In genomic region chr20:25470045-25470444, GRCh38 we compare ENCODE assay signal across 1 cellular context.
TF ChIP-seq lines count a peak whose summit lies in the region.

No MANE protein-coding gene starts in this region.

TF ChIP-seq in K562, 482 proteins besides CTCF, POLR2A, EP300 and RAD21 (continued from another document):
- TF ChIP-seq DEAF1 (CRISPR knock-in tag; IDR thresholded peaks at IDR 0.05) = peak; percentile 35; the same call in 1 of the 2 replicates
- no peak for TF ChIP-seq STAT6 (CRISPR knock-in tag; IDR thresholded peaks at IDR 0.05)
- TF ChIP-seq ZKSCAN3 (CRISPR knock-in tag; IDR thresholded peaks at IDR 0.05) = no peak
- 0 out of 2 replicates have a peak, but pooled peaks have one; percentile 18 for TF ChIP-seq MYC (IDR thresholded peaks at IDR 0.05; ENCODE audit: low read depth, low read length)
- TF ChIP-seq MYC (CRISPR knock-in tag; IDR thresholded peaks at IDR 0.05; ENCODE audit: borderline replicate concordance, low read depth) = no peak
- no peak for TF ChIP-seq ZNF76 (CRISPR knock-in tag; IDR thresholded peaks at IDR 0.05; ENCODE audit: borderline replicate concordance)
- TF ChIP-seq ZNF785 (CRISPR knock-in tag; IDR thresholded peaks at IDR 0.05) = no peak
- TF ChIP-seq SRSF7 (optimal IDR thresholded peaks at IDR 0.05; ENCODE audit: low read depth, low read length) = no peak
- no peak for TF ChIP-seq GATA2 (CRISPR knock-in tag; IDR thresholded peaks at IDR 0.05)
- TF ChIP-seq RCOR1 (IDR thresholded peaks at IDR 0.05; ENCODE audit: borderline replicate concordance in 1 of 2, low read depth in 2 of 2, low read length in 2 of 2) = 0 out of 4 replicates have a peak, but pooled peaks of 1 of the 2 experiments have one; percentile 18
- TF ChIP-seq PML (IDR thresholded peaks at IDR 0.05; ENCODE audit: low read length) = no peak
- no peak for TF ChIP-seq E2F3 (CRISPR knock-in tag; IDR thresholded peaks at IDR 0.05)
- TF ChIP-seq RERE (CRISPR knock-in tag; IDR thresholded peaks at IDR 0.05; ENCODE audit: borderline replicate concordance) = no peak
- no peak for TF ChIP-seq FOXP4 (CRISPR knock-in tag; IDR thresholded peaks at IDR 0.05; ENCODE audit: borderline replicate concordance)
- no peak for TF ChIP-seq SNRNP70 (optimal IDR thresholded peaks at IDR 0.05; ENCODE audit: low read depth, low read length)
- no peak for TF ChIP-seq ZNF280B (CRISPR knock-in tag; IDR thresholded peaks at IDR 0.05)
- TF ChIP-seq STAG1 (CRISPR knock-in tag; IDR thresholded peaks at IDR 0.05; ENCODE audit: borderline replicate concordance) = peak; percentile 66; the same call in 1 of the 2 replicates
- TF ChIP-seq BRF2 (IDR thresholded peaks at IDR 0.05; ENCODE audit: borderline replicate concordance, insufficient read depth, insufficient read length) = no peak
